In genomic region chr5:139634541-139634940, GRCh38 we compare ENCODE assay signal across 16 cellular contexts. TPM values are rescaled to one million over a fixed set of nuclear protein-coding genes. Genes with fewer than 3 reads are reported as not detected.
DNase-seq lines count a peak whose midpoint lies in the region; ATAC-seq and TF ChIP-seq lines count a peak whose summit lies in the region.
"Had no signal": no experiment of that assay in that cellular context is flagged by ENCODE, and none has a peak within 500 bp of the region (broad histone marks: within the 10 kb centered on the region; RNA-seq: fewer than 3 reads in every experiment).

No MANE protein-coding gene starts in this region.

- peak overlapping the region; percentile 45 for H2AK5ac ChIP-seq in mesenchymal stem cell (ENCODE audit: low read length, severe bottlenecking)

- no peak for TF ChIP-seq EP300 in suprapubic skin (IDR thresholded peaks at IDR 0.05)

- peaks cover 8 to 23% of the 10 kb centered on the region in 2 experiments for H3K36me3 ChIP-seq in mesenchymal stem cell (ENCODE audit: control insufficient read depth in 1 of 2, insufficient read depth in 2 of 2, low read depth in 1 of 2, low read length in 2 of 2)
- H3K36me3 ChIP-seq in testis (ENCODE audit: low read depth, missing control alignments), result no peaks in the 10 kb centered on the region
- no peaks in the 10 kb centered on the region for H3K36me3 ChIP-seq in suprapubic skin
- H3K36me3 ChIP-seq: thoracic aorta had no signal

- H3K27me3 ChIP-seq in mesenchymal stem cell (ENCODE audit: control insufficient read depth in 1 of 2, insufficient read depth in 1 of 2, low read length in 2 of 2) (no peaks in the 10 kb centered on the region), testis (no peaks in the 10 kb centered on the region), suprapubic skin (no peaks in the 10 kb centered on the region)
- H3K27me3 ChIP-seq: ascending aorta had no signal

- intact Hi-C loops in testis (cut with DNase I; ENCODE audit: low total_unique reads), result loop anchor here (5.0 to 10.0 kb wide), 2 partner anchors 60 to 133 kb away; no protein-coding TSS in a partner anchor

- H3K4me2 ChIP-seq in mesenchymal stem cell (ENCODE audit: low read length, poor library complexity, severe bottlenecking), result no peak overlapping the region

- H3K27ac ChIP-seq in mesenchymal stem cell (ENCODE audit: low read length, poor library complexity, severe bottlenecking) (no peak overlapping the region), testis (no peak overlapping the region), caudate nucleus (ENCODE audit: low read depth, low read length) (no peak overlapping the region), suprapubic skin (no peak overlapping the region)
- H3K27ac ChIP-seq: thoracic aorta had no signal

- WGBS in mesenchymal stem cell, result 68% methylated on average over 3 of the region's 3 CpGs
- 53 to 67% methylated on average over 3 of the region's 3 CpGs for WGBS in testis, 2 donors
- WGBS in suprapubic skin, result 84% methylated on average over 3 of the region's 3 CpGs

- H2BK12ac ChIP-seq in mesenchymal stem cell (ENCODE audit: low read length in 2 of 2), result no peak overlapping the region

- no peak overlapping the region for H2BK120ac ChIP-seq in mesenchymal stem cell (ENCODE audit: low read depth, low read length)

- no peak for ATAC-seq in GM18498 (IDR thresholded peaks at IDR 0.05; ENCODE audit: unreplicated experiment)

- H3K9me3 ChIP-seq in mesenchymal stem cell (ENCODE audit: control insufficient read depth, low read length) (no peaks in the 10 kb centered on the region), testis (no peaks in the 10 kb centered on the region), suprapubic skin (no peaks in the 10 kb centered on the region)
- H3K9me3 ChIP-seq: ascending aorta, thoracic aorta had no signal

- H3K9ac ChIP-seq in mesenchymal stem cell (ENCODE audit: low read length), result peak overlapping the region; percentile 15

- no peak overlapping the region for H3K23ac ChIP-seq in mesenchymal stem cell (ENCODE audit: low read length in 2 of 2)

- no peak overlapping the region for H2AFZ ChIP-seq in mesenchymal stem cell (ENCODE audit: low read depth, low read length)

- peaks cover 14% of the 10 kb centered on the region for H3K79me1 ChIP-seq in mesenchymal stem cell (replicated peaks; ENCODE audit: low read length, poor library complexity, severe bottlenecking)

- H3K18ac ChIP-seq in mesenchymal stem cell (ENCODE audit: low read depth in 1 of 2, low read length in 2 of 2), result no peak overlapping the region

- H4K91ac ChIP-seq in mesenchymal stem cell (ENCODE audit: low read length), result no peak overlapping the region

- TF ChIP-seq POLR2A in testis (IDR thresholded peaks at IDR 0.05) (no peak), suprapubic skin (IDR thresholded peaks at IDR 0.05) (no peak)

- H3K4me1 ChIP-seq in mesenchymal stem cell (ENCODE audit: control insufficient read depth, insufficient read depth, low read depth, low read length) (peaks cover 43% of the 10 kb centered on the region), testis (peaks cover 56% of the 10 kb centered on the region), suprapubic skin (peaks cover 38% of the 10 kb centered on the region)

- H2BK5ac ChIP-seq in mesenchymal stem cell (ENCODE audit: low read depth, low read length, poor library complexity, severe bottlenecking), result no peak overlapping the region

- no peak overlapping the region for H3K14ac ChIP-seq in mesenchymal stem cell (ENCODE audit: low read length in 2 of 2)

- no peak overlapping the region for H2BK15ac ChIP-seq in mesenchymal stem cell (ENCODE audit: low read depth, poor library complexity, severe bottlenecking)

- no peak overlapping the region for H4K8ac ChIP-seq in mesenchymal stem cell (ENCODE audit: low read length)

- no peak for TF ChIP-seq CTCF in testis (IDR thresholded peaks at IDR 0.05)
- no peak for TF ChIP-seq CTCF in suprapubic skin (IDR thresholded peaks at IDR 0.05)

- H3K4ac ChIP-seq in mesenchymal stem cell (ENCODE audit: low read depth in 1 of 2, low read length in 2 of 2), result peak overlapping the region in 1 of 2 experiments; percentile 2

- H3K4me3 ChIP-seq in mesenchymal stem cell (ENCODE audit: insufficient read depth in 1 of 2, low read depth in 1 of 2, low read length in 2 of 2), result no peak overlapping the region
- no peak overlapping the region for H3K4me3 ChIP-seq in testis
- H3K4me3 ChIP-seq in suprapubic skin, result no peak overlapping the region
- H3K4me3 ChIP-seq: ascending aorta, thoracic aorta had no signal

- DNase-seq in activated effector memory CD4-positive, alpha-beta T cell treated with anti-CD3 and anti-CD28 coated beads, Interleukin-2, amount 50 U/mL, for 16 hours, result peak; percentile 30
- DNase-seq in activated effector memory CD4-positive, alpha-beta T cell treated with Interleukin-2 at 50 U/mL for 16 hours, result no peak
- DNase-seq in activated CD8-positive, alpha-beta memory T cell treated with anti-CD3 and anti-CD28 coated beads, Interleukin-2, amount 50 U/mL, for 4 hours, result peak; percentile 9
- DNase-seq in mesenchymal stem cell (no peak), testis (peak; percentile 13), caudate nucleus (lab: John Stamatoyannopoulos, UW) (no peak), suprapubic skin (ENCODE audit: low spot score in 2 of 2) (no peak)
- DNase-seq: COR-L47; GF-D8; NCI-H1930; NCI-H510A; posterior cingulate gyrus; stimulated activated CD4-positive, alpha-beta T cell treated with anti-CD3 and anti-CD28 coated beads, Interleukin-15, amount 100 ng/mL, for 24 hours had no signal

RNA-seq across cellular contexts. Expression of gene CXXC5, which starts 13.6 kb away (rescaled TPM):
- 75.1 TPM for polyA plus RNA-seq in mesenchymal stem cell (2013, experiment 1 of 2)
- 76.7 TPM for polyA plus RNA-seq in mesenchymal stem cell (2013, experiment 2 of 2)
- total RNA-seq in testis (10 to 100 TPM; 71.1 to 78.3 TPM), suprapubic skin (10 to 100 TPM; 21.8 to 40.6 (median 30.1) TPM)
- 94.7 TPM for polyA plus RNA-seq in testis (ENCODE audit: insufficient read depth, low read depth, low replicate concordance)

Comparison
In these comparisons a context has a peak if more than half of its experiments do, and no peak if none do; other contexts are left out.
1. DNase-seq: peak in activated effector memory CD4-positive, alpha-beta T cell treated with anti-CD3 and anti-CD28 coated beads, Interleukin-2, amount 50 U/mL, for 16 hours (single experiment), activated CD8-positive, alpha-beta memory T cell treated with anti-CD3 and anti-CD28 coated beads, Interleukin-2, amount 50 U/mL, for 4 hours (single experiment) and testis (single experiment); none in activated effector memory CD4-positive, alpha-beta T cell treated with Interleukin-2 at 50 U/mL for 16 hours (single experiment), mesenchymal stem cell (single experiment), caudate nucleus (0 of 61) and suprapubic skin (0 of 2).